In the genomic region with DNA sequence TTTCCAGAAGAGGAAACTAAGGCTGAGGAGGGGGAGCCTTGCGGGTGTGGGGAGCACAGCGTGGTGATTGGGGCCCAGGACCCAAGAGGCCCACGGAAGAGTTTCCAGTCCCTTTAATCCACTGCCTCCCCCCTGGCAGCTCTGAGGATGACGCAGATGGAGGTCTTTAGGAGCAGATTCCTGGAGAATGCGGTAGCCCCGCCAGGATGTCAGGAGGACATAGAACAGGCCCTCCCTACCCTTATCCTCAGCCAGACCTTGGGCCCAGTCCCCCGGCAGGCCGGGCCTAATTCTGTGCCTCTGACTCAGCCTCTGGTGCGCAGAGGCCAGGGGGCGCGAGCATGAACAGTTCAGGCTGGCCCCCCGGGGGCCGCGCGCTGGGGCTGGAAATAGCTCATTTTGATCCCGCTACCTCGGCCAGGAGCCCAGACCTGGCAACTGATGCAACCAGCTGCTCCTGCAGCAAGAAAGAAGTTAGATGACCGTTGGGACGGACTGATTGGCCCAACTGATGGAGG, we compare ENCODE assay signal across 1 cellular context.
TF ChIP-seq lines count a peak whose summit lies in the region.

No MANE protein-coding gene starts in this region.

TF ChIP-seq in HEK293, 187 proteins besides CTCF, POLR2A, EP300 and RAD21 (continued from another document and continues in another):
- TF ChIP-seq, protein P1, sequence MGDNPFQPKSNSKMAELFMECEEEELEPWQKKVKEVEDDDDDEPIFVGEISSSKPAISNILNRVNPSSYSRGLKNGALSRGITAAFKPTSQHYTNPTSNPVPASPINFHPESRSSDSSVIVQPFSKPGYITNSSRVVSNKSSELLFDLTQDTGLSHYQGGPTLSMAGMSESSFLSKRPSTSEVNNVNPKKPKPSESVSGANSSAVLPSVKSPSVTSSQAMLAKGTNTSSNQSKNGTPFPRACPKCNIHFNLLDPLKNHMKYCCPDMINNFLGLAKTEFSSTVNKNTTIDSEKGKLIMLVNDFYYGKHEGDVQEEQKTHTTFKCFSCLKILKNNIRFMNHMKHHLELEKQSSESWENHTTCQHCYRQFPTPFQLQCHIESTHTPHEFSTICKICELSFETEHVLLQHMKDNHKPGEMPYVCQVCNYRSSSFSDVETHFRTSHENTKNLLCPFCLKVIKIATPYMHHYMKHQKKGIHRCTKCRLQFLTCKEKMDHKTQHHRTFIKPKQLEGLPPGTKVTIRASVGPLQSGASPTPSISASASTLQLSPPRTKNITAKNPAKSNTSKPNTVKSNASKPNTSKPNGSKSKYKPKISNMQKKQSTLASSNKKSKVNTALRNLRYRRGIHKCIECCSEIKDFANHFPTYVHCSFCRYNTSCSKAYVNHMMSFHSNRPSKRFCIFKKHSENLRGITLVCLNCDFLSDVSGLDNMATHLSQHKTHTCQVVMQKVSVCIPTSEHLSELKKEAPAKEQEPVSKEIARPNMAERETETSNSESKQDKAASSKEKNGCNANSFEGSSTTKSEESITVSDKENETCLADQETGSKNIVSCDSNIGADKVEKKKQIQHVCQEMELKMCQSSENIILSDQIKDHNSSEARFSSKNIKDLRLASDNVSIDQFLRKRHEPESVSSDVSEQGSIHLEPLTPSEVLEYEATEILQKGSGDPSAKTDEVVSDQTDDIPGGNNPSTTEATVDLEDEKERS (tag by site-specific recombination; IDR thresholded peaks at IDR 0.05) = peak; percentile 75
- TF ChIP-seq, protein P2, sequence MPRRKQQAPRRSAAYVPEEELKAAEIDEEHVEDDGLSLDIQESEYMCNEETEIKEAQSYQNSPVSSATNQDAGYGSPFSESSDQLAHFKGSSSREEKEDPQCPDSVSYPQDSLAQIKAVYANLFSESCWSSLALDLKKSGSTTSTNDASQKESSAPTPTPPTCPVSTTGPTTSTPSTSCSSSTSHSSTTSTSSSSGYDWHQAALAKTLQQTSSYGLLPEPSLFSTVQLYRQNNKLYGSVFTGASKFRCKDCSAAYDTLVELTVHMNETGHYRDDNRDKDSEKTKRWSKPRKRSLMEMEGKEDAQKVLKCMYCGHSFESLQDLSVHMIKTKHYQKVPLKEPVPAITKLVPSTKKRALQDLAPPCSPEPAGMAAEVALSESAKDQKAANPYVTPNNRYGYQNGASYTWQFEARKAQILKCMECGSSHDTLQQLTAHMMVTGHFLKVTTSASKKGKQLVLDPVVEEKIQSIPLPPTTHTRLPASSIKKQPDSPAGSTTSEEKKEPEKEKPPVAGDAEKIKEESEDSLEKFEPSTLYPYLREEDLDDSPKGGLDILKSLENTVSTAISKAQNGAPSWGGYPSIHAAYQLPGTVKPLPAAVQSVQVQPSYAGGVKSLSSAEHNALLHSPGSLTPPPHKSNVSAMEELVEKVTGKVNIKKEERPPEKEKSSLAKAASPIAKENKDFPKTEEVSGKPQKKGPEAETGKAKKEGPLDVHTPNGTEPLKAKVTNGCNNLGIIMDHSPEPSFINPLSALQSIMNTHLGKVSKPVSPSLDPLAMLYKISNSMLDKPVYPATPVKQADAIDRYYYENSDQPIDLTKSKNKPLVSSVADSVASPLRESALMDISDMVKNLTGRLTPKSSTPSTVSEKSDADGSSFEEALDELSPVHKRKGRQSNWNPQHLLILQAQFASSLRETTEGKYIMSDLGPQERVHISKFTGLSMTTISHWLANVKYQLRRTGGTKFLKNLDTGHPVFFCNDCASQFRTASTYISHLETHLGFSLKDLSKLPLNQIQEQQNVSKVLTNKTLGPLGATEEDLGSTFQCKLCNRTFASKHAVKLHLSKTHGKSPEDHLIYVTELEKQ (tag by site-specific recombination; IDR thresholded peaks at IDR 0.05; ENCODE audit: borderline replicate concordance) = peak; percentile 44; the same call in 1 of the 2 replicates
- TF ChIP-seq ZNF514 (tag by site-specific recombination; IDR thresholded peaks at IDR 0.05) (no peak), KLF7 (tag by site-specific recombination; IDR thresholded peaks at IDR 0.05; ENCODE audit: borderline replicate concordance) (peak; percentile 48; the same call in 1 of the 2 replicates), SP3 (tag by site-specific recombination; IDR thresholded peaks at IDR 0.05) (no peak), ZIC2 (tag by site-specific recombination; IDR thresholded peaks at IDR 0.05) (peak; percentile 90), ZBTB17 (tag by site-specific recombination; IDR thresholded peaks at IDR 0.05) (peak; percentile 47), ZNF202 (tag by site-specific recombination; IDR thresholded peaks at IDR 0.05; ENCODE audit: borderline replicate concordance) (no peak), ZNF302 (tag by site-specific recombination; IDR thresholded peaks at IDR 0.05; ENCODE audit: low read depth) (no peak), ZNF133 (tag by site-specific recombination; IDR thresholded peaks at IDR 0.05) (no peak), REPIN1 (tag by site-specific recombination; IDR thresholded peaks at IDR 0.05; ENCODE audit: low read depth) (no peak), ZNF600 (tag by site-specific recombination; IDR thresholded peaks at IDR 0.05) (peak; percentile 76), ZNF2 (tag by site-specific recombination; IDR thresholded peaks at IDR 0.05) (peak; percentile 66), ZFP69B (tag by site-specific recombination; IDR thresholded peaks at IDR 0.05) (peak; percentile 86), ZNF670 (tag by site-specific recombination; IDR thresholded peaks at IDR 0.05; ENCODE audit: low read depth) (no peak), ZBTB21 (tag by site-specific recombination; IDR thresholded peaks at IDR 0.05) (peak; percentile 79), ZNF292 (tag by site-specific recombination; IDR thresholded peaks at IDR 0.05; ENCODE audit: borderline replicate concordance, low read depth) (no peak), ZNF132 (tag by site-specific recombination; IDR thresholded peaks at IDR 0.05; ENCODE audit: borderline replicate concordance) (no peak), GLIS1 (tag by site-specific recombination; IDR thresholded peaks at IDR 0.05) (peak; percentile 99), ZNF24 (tag by site-specific recombination; IDR thresholded peaks at IDR 0.05) (peak; percentile 56; the same call in 1 of the 2 replicates), SALL2 (tag by site-specific recombination; IDR thresholded peaks at IDR 0.05; ENCODE audit: borderline replicate concordance) (no peak), ZNF175 (tag by site-specific recombination; IDR thresholded peaks at IDR 0.05) (no peak), ZNF10 (tag by site-specific recombination; IDR thresholded peaks at IDR 0.05) (peak; percentile 65; the same call in 1 of the 2 replicates), ZNF426 (tag by site-specific recombination; IDR thresholded peaks at IDR 0.05) (no peak)
- TF ChIP-seq, protein P3, sequence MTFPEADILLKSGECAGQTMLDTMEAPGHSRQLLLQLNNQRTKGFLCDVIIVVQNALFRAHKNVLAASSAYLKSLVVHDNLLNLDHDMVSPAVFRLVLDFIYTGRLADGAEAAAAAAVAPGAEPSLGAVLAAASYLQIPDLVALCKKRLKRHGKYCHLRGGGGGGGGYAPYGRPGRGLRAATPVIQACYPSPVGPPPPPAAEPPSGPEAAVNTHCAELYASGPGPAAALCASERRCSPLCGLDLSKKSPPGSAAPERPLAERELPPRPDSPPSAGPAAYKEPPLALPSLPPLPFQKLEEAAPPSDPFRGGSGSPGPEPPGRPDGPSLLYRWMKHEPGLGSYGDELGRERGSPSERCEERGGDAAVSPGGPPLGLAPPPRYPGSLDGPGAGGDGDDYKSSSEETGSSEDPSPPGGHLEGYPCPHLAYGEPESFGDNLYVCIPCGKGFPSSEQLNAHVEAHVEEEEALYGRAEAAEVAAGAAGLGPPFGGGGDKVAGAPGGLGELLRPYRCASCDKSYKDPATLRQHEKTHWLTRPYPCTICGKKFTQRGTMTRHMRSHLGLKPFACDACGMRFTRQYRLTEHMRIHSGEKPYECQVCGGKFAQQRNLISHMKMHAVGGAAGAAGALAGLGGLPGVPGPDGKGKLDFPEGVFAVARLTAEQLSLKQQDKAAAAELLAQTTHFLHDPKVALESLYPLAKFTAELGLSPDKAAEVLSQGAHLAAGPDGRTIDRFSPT (tag by site-specific recombination; IDR thresholded peaks at IDR 0.05) = peak; percentile 40; the same call in 1 of the 2 replicates
- TF ChIP-seq, protein P4, sequence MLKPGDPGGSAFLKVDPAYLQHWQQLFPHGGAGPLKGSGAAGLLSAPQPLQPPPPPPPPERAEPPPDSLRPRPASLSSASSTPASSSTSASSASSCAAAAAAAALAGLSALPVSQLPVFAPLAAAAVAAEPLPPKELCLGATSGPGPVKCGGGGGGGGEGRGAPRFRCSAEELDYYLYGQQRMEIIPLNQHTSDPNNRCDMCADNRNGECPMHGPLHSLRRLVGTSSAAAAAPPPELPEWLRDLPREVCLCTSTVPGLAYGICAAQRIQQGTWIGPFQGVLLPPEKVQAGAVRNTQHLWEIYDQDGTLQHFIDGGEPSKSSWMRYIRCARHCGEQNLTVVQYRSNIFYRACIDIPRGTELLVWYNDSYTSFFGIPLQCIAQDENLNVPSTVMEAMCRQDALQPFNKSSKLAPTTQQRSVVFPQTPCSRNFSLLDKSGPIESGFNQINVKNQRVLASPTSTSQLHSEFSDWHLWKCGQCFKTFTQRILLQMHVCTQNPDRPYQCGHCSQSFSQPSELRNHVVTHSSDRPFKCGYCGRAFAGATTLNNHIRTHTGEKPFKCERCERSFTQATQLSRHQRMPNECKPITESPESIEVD (tag by site-specific recombination; IDR thresholded peaks at IDR 0.05) = no peak
- TF ChIP-seq, protein P5, sequence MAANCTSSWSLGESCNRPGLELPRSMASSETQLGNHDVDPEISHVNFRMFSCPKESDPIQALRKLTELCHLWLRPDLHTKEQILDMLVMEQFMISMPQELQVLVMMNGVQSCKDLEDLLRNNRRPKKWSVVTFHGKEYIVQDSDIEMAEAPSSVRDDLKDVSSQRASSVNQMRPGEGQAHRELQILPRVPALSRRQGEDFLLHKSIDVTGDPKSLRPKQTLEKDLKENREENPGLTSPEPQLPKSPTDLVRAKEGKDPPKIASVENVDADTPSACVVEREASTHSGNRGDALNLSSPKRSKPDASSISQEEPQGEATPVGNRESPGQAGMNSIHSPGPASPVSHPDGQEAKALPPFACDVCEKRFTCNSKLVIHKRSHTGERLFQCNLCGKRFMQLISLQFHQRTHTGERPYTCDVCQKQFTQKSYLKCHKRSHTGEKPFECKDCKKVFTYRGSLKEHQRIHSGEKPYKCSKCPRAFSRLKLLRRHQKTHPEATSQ (tag by site-specific recombination; IDR thresholded peaks at IDR 0.05) = 0 out of 2 replicates have a peak, but pooled peaks have one; percentile 64
- TF ChIP-seq, protein P6, sequence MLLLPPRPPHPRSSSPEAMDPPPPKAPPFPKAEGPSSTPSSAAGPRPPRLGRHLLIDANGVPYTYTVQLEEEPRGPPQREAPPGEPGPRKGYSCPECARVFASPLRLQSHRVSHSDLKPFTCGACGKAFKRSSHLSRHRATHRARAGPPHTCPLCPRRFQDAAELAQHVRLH (tag by site-specific recombination; IDR thresholded peaks at IDR 0.05) = no peak
- TF ChIP-seq, protein P7, sequence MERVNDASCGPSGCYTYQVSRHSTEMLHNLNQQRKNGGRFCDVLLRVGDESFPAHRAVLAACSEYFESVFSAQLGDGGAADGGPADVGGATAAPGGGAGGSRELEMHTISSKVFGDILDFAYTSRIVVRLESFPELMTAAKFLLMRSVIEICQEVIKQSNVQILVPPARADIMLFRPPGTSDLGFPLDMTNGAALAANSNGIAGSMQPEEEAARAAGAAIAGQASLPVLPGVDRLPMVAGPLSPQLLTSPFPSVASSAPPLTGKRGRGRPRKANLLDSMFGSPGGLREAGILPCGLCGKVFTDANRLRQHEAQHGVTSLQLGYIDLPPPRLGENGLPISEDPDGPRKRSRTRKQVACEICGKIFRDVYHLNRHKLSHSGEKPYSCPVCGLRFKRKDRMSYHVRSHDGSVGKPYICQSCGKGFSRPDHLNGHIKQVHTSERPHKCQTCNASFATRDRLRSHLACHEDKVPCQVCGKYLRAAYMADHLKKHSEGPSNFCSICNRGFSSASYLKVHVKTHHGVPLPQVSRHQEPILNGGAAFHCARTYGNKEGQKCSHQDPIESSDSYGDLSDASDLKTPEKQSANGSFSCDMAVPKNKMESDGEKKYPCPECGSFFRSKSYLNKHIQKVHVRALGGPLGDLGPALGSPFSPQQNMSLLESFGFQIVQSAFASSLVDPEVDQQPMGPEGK (tag by site-specific recombination; IDR thresholded peaks at IDR 0.05) = peak; percentile 100
- TF ChIP-seq, protein P8, sequence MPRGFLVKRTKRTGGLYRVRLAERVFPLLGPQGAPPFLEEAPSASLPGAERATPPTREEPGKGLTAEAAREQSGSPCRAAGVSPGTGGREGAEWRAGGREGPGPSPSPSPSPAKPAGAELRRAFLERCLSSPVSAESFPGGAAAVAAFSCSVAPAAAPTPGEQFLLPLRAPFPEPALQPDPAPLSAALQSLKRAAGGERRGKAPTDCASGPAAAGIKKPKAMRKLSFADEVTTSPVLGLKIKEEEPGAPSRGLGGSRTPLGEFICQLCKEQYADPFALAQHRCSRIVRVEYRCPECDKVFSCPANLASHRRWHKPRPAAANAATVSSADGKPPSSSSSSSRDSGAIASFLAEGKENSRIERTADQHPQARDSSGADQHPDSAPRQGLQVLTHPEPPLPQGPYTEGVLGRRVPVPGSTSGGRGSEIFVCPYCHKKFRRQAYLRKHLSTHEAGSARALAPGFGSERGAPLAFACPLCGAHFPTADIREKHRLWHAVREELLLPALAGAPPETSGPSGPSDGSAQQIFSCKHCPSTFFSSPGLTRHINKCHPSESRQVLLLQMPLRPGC (tag by site-specific recombination; IDR thresholded peaks at IDR 0.05) = peak; percentile 68; the same call in 1 of the 2 replicates
- TF ChIP-seq, protein P9, sequence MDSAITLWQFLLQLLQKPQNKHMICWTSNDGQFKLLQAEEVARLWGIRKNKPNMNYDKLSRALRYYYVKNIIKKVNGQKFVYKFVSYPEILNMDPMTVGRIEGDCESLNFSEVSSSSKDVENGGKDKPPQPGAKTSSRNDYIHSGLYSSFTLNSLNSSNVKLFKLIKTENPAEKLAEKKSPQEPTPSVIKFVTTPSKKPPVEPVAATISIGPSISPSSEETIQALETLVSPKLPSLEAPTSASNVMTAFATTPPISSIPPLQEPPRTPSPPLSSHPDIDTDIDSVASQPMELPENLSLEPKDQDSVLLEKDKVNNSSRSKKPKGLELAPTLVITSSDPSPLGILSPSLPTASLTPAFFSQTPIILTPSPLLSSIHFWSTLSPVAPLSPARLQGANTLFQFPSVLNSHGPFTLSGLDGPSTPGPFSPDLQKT (IDR thresholded peaks at IDR 0.05; ENCODE audit: borderline replicate concordance, low read depth, low read length) = no peak
- TF ChIP-seq, protein P10, sequence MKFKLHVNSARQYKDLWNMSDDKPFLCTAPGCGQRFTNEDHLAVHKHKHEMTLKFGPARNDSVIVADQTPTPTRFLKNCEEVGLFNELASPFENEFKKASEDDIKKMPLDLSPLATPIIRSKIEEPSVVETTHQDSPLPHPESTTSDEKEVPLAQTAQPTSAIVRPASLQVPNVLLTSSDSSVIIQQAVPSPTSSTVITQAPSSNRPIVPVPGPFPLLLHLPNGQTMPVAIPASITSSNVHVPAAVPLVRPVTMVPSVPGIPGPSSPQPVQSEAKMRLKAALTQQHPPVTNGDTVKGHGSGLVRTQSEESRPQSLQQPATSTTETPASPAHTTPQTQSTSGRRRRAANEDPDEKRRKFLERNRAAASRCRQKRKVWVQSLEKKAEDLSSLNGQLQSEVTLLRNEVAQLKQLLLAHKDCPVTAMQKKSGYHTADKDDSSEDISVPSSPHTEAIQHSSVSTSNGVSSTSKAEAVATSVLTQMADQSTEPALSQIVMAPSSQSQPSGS (tag by site-specific recombination; IDR thresholded peaks at IDR 0.05; ENCODE audit: low read depth) = no peak
